Comparison of ENCODE assay signal across 12 cellular contexts in the genomic region with DNA sequence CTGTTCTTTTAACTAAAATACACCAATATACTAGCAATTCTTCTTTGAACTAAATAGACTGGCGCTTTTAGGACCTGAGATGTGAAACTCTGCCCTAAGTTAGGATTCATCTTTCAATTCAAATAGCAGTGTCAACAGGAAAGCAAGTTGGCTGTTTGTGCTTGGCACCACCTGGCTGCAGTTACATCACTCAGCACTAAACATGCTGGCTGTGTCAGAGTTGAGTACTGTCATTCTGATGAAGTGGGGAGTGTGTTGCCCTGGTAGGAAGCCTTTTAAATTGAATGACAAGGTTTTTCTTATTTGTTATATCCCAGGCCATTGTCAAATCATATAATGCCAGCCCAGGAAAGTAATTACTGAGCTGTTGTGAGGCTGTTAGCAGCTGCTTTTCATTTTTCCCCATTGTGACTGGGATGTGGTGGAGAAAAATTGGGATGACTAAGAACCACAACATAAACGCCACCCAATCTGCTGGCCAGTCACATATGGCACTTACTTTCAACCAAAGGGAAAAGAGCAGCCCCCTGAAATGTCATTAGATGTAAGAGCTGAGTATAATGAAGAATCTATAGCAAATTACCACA.
DNase-seq lines count a peak whose midpoint lies in the region; TF ChIP-seq lines count a peak whose summit lies in the region.
"Had no signal": no experiment of that assay in that cellular context is flagged by ENCODE, and none has a peak within 500 bp of the region (broad histone marks: within the 10 kb centered on the region; RNA-seq: fewer than 3 reads in every experiment).

No MANE protein-coding gene starts in this region.

- no peak overlapping the region for H2AFZ ChIP-seq in MM.1S (ENCODE audit: low read length)

- TF ChIP-seq CTCF in MM.1S (IDR thresholded peaks at IDR 0.05; ENCODE audit: low read length) = no peak

- H3K4me3 ChIP-seq in MM.1S (ENCODE audit: low read length) = no peak overlapping the region
- H3K4me3 ChIP-seq: heart right ventricle had no signal

- no peaks in the 10 kb centered on the region for H3K4me1 ChIP-seq in MM.1S (ENCODE audit: low read length)
- H3K4me1 ChIP-seq: heart right ventricle had no signal

- peaks cover 10% of the 10 kb centered on the region for H3K9me3 Mint-ChIP-seq in activated naive CD8-positive, alpha-beta T cell treated with anti-CD3 and anti-CD28 coated beads for 36 hours

- no peaks in the 10 kb centered on the region for H3K36me3 ChIP-seq in MM.1S (replicated peaks; ENCODE audit: insufficient read depth, low read length)
- H3K36me3 ChIP-seq: heart right ventricle had no signal

- no peak overlapping the region for H3K4me2 ChIP-seq in MM.1S (ENCODE audit: low read depth, low read length)

- H3K27ac Mint-ChIP-seq in activated naive CD8-positive, alpha-beta T cell treated with anti-CD3 and anti-CD28 coated beads for 36 hours = no peak overlapping the region
- H3K27ac Mint-ChIP-seq: effector memory CD8-positive, alpha-beta T cell had no signal

- no peak overlapping the region for H3K27ac ChIP-seq in MM.1S (ENCODE audit: low read length)
- H3K27ac ChIP-seq: heart right ventricle had no signal

- no peaks in the 10 kb centered on the region for H3K27me3 Mint-ChIP-seq in activated naive CD8-positive, alpha-beta T cell treated with anti-CD3 and anti-CD28 coated beads for 36 hours
- H3K27me3 Mint-ChIP-seq: effector memory CD8-positive, alpha-beta T cell had no signal

- DNase-seq in DMS153 (lab: John Stamatoyannopoulos, UW) (peak; percentile 97), NCI-H1092 treated with DMSO at 0.1 percent for 48 hours (lab: John Stamatoyannopoulos, UW) (peak; percentile 71), NCI-H345 (lab: John Stamatoyannopoulos, UW) (peak; percentile 90), epidermal melanocyte (ENCODE audit: insufficient read length, low spot score) (peak; percentile 21), MM.1S (no peak), SKM-1 treated with dmso at 0.1 percent for 144 hours (lab: John Stamatoyannopoulos, UW; ENCODE audit: unreplicated experiment) (no peak), kidney glomerular epithelial cell (lab: John Stamatoyannopoulos, UW) (no peak)
- no peak for DNase-seq in activated naive CD8-positive, alpha-beta T cell treated with anti-CD3 and anti-CD28 coated beads for 36 hours
- DNase-seq: effector memory CD8-positive, alpha-beta T cell; GDM1; heart right ventricle; Right ventricle myocardium superior had no signal

- H3K27me3 ChIP-seq in MM.1S (replicated peaks; ENCODE audit: insufficient read depth, low read length) = no peaks in the 10 kb centered on the region
- H3K27me3 ChIP-seq: heart right ventricle had no signal

- no peak overlapping the region for H3K9ac ChIP-seq in MM.1S (ENCODE audit: low read length)

- no peak overlapping the region for H3K4me3 Mint-ChIP-seq in activated naive CD8-positive, alpha-beta T cell treated with anti-CD3 and anti-CD28 coated beads for 36 hours
- H3K4me3 Mint-ChIP-seq: effector memory CD8-positive, alpha-beta T cell had no signal

- no peaks in the 10 kb centered on the region for H3K36me3 Mint-ChIP-seq in activated naive CD8-positive, alpha-beta T cell treated with anti-CD3 and anti-CD28 coated beads for 36 hours

- no peaks in the 10 kb centered on the region for H3K9me3 ChIP-seq in MM.1S (replicated peaks; ENCODE audit: insufficient read depth, low read length)

- H3K4me1 Mint-ChIP-seq in activated naive CD8-positive, alpha-beta T cell treated with anti-CD3 and anti-CD28 coated beads for 36 hours = no peaks in the 10 kb centered on the region

- no peaks in the 10 kb centered on the region for H3F3A ChIP-seq in MM.1S (ENCODE audit: insufficient read depth, low read length)

- no peaks in the 10 kb centered on the region for H4K20me1 ChIP-seq in MM.1S (ENCODE audit: insufficient read depth, low read length)

- no peaks in the 10 kb centered on the region for H3K79me2 ChIP-seq in MM.1S (ENCODE audit: low read length)

- H3K9me2 ChIP-seq in MM.1S (replicated peaks; ENCODE audit: insufficient read depth, low read length) = no peaks in the 10 kb centered on the region

Comparison
In these comparisons a context has a peak if more than half of its experiments do, and no peak if none do; other contexts are left out.
1. DNase-seq: peak in DMS153 (single experiment), NCI-H1092 treated with DMSO at 0.1 percent for 48 hours (single experiment), NCI-H345 (single experiment) and epidermal melanocyte (single experiment); none in MM.1S (single experiment), activated naive CD8-positive, alpha-beta T cell treated with anti-CD3 and anti-CD28 coated beads for 36 hours (single experiment), SKM-1 treated with dmso at 0.1 percent for 144 hours (single experiment) and kidney glomerular epithelial cell (single experiment).